27 cellular contexts compared by ENCODE assay signal in genomic region chr10:22097696-22098095, GRCh38.
"Had no signal": no experiment of that assay in that cellular context is flagged by ENCODE, and none has a peak within 500 bp of the region (broad histone marks: within the 10 kb centered on the region; RNA-seq: fewer than 3 reads in every experiment).

No MANE protein-coding gene starts in this region.

- H3K4me3 ChIP-seq: stomach, suprapubic skin, testis, thoracic aorta, thyroid gland, tibial artery, tibial nerve, transverse colon, upper lobe of left lung, upper lobe of right lung, uterus, vagina had no signal

- H3K27me3 Mint-ChIP-seq: stimulated activated naive CD8-positive, alpha-beta T cell treated with anti-CD3 and anti-CD28 coated beads, Interleukin-15, amount 100 ng/mL, for 72 hours; type B pancreatic cell had no signal

- DNase-seq: stimulated activated CD4-positive, alpha-beta T cell treated with anti-CD3 and anti-CD28 coated beads, Interleukin-2, amount 100 ng/mL, for 48 hours; stimulated activated CD4-positive, alpha-beta T cell treated with anti-CD3 and anti-CD28 coated beads, Interleukin-4, amount 100 ng/mL, for 1 hour; stimulated activated CD4-positive, alpha-beta T cell treated with anti-CD3 and anti-CD28 coated beads, Interleukin-4, amount 100 ng/mL, for 24 hours; stimulated activated CD4-positive, alpha-beta T cell treated with anti-CD3 and anti-CD28 coated beads, Interleukin-4, amount 100 ng/mL, for 4 hours; stimulated activated CD8-positive, alpha-beta memory T cell treated with anti-CD3 and anti-CD28 coated beads, Interleukin-4, amount 100 ng/mL, for 48 hours; stimulated activated naive B cell treated with anti-CD40 and anti-IgM and Interleukin-4, amounts not matched to agents 10 μg/mL and 1 μg/mL and 100 μg/mL, for 72 hours; stimulated activated naive CD4-positive, alpha-beta T cell; stimulated activated naive CD4-positive, alpha-beta T cell treated with Interleukin-2 at 50 U/mL for 16 hours; stimulated activated naive CD8-positive, alpha-beta T cell treated with anti-CD3 and anti-CD28 coated beads, Interleukin-15, amount 100 ng/mL, for 72 hours; stimulated activated naive CD8-positive, alpha-beta T cell treated with anti-CD3 and anti-CD28 coated beads, Interleukin-15, Interleukin-2, amounts not matched to agents 100 U/mL and 50 U/mL, for 24 hours; stomach; substantia nigra; testis; thyroid gland; tibial artery; transverse colon; upper lobe of left lung; upper lobe of right lung; uterus had no signal

- H3K36me3 Mint-ChIP-seq: stimulated activated effector memory CD8-positive, alpha-beta T cell treated with anti-CD3 and anti-CD28 coated beads, Interleukin-12 subunit alpha, Interleukin-12 subunit beta, amount 100 ng/mL, for 72 hours; stimulated activated memory B cell treated with anti-CD40 and anti-IgM and Interleukin-4, amounts not matched to agents 10 μg/mL and 1 μg/mL and 100 μg/mL, for 72 hours; stimulated activated naive B cell treated with anti-CD40 and anti-IgM and Interleukin-4, amounts not matched to agents 10 μg/mL and 1 μg/mL and 100 μg/mL, for 72 hours; type B pancreatic cell had no signal

- H3K27ac ChIP-seq: stomach, suprapubic skin, testis, thoracic aorta, thyroid gland, tibial artery, tibial nerve, transverse colon, upper lobe of left lung, upper lobe of right lung, uterus, vagina had no signal

- H3K9me3 ChIP-seq: stomach, suprapubic skin, testis, thoracic aorta, thyroid gland, tibial artery, transverse colon, upper lobe of left lung, upper lobe of right lung, uterus, vagina had no signal

- H3K27me3 ChIP-seq: stomach, suprapubic skin, testis, thyroid gland, tibial artery, tibial nerve, transverse colon, upper lobe of left lung, upper lobe of right lung, uterus, vagina had no signal

- H3K36me3 ChIP-seq: stomach, suprapubic skin, thoracic aorta, thyroid gland, tibial artery, tibial nerve, transverse colon, upper lobe of left lung, upper lobe of right lung, uterus, vagina had no signal

- ATAC-seq: stimulated activated effector memory CD8-positive, alpha-beta T cell treated with anti-CD3 and anti-CD28 coated beads, Interleukin-12 subunit alpha, Interleukin-12 subunit beta, amount 100 ng/mL, for 72 hours; stimulated activated memory B cell treated with anti-CD40 and anti-IgM and Interleukin-4, amounts not matched to agents 10 μg/mL and 1 μg/mL and 100 μg/mL, for 72 hours; stimulated activated naive B cell treated with anti-CD40 and anti-IgM and Interleukin-4, amounts not matched to agents 10 μg/mL and 1 μg/mL and 100 μg/mL, for 72 hours; stimulated activated naive CD8-positive, alpha-beta T cell treated with anti-CD3 and anti-CD28 coated beads, Interleukin-15, amount 100 ng/mL, for 72 hours; stimulated activated naive CD8-positive, alpha-beta T cell treated with anti-CD3 and anti-CD28 coated beads, Interleukin-15, Interleukin-2, amounts not matched to agents 100 U/mL and 50 U/mL, for 24 hours; upper lobe of right lung had no signal

- H3K9me3 Mint-ChIP-seq: stimulated activated effector memory CD8-positive, alpha-beta T cell treated with anti-CD3 and anti-CD28 coated beads, Interleukin-12 subunit alpha, Interleukin-12 subunit beta, amount 100 ng/mL, for 72 hours; stimulated activated memory B cell treated with anti-CD40 and anti-IgM and Interleukin-4, amounts not matched to agents 10 μg/mL and 1 μg/mL and 100 μg/mL, for 72 hours; stimulated activated naive CD8-positive, alpha-beta T cell treated with anti-CD3 and anti-CD28 coated beads, Interleukin-15, amount 100 ng/mL, for 72 hours; stimulated activated naive CD8-positive, alpha-beta T cell treated with anti-CD3 and anti-CD28 coated beads, Interleukin-15, Interleukin-2, amounts not matched to agents 100 ng/mL and 50 ng/mL, for 24 hours had no signal

- H3K4me1 ChIP-seq: stomach, suprapubic skin, testis, tibial artery, tibial nerve, transverse colon, upper lobe of left lung, upper lobe of right lung, uterus, vagina had no signal

- H3K4me3 Mint-ChIP-seq: stimulated activated effector memory CD8-positive, alpha-beta T cell treated with anti-CD3 and anti-CD28 coated beads, Interleukin-12 subunit alpha, Interleukin-12 subunit beta, amount 100 ng/mL, for 72 hours; stimulated activated memory B cell treated with anti-CD40 and anti-IgM and Interleukin-4, amounts not matched to agents 10 μg/mL and 1 μg/mL and 100 μg/mL, for 72 hours; stimulated activated naive B cell treated with anti-CD40 and anti-IgM and Interleukin-4, amounts not matched to agents 10 μg/mL and 1 μg/mL and 100 μg/mL, for 72 hours; stimulated activated naive CD8-positive, alpha-beta T cell treated with anti-CD3 and anti-CD28 coated beads, Interleukin-15, amount 100 ng/mL, for 72 hours; stimulated activated naive CD8-positive, alpha-beta T cell treated with anti-CD3 and anti-CD28 coated beads, Interleukin-15, Interleukin-2, amounts not matched to agents 100 ng/mL and 50 ng/mL, for 24 hours; type B pancreatic cell had no signal

- H3K27ac Mint-ChIP-seq: stimulated activated effector memory CD8-positive, alpha-beta T cell treated with anti-CD3 and anti-CD28 coated beads, Interleukin-12 subunit alpha, Interleukin-12 subunit beta, amount 100 ng/mL, for 72 hours; stimulated activated memory B cell treated with anti-CD40 and anti-IgM and Interleukin-4, amounts not matched to agents 10 μg/mL and 1 μg/mL and 100 μg/mL, for 72 hours; stimulated activated naive B cell treated with anti-CD40 and anti-IgM and Interleukin-4, amounts not matched to agents 10 μg/mL and 1 μg/mL and 100 μg/mL, for 72 hours; stimulated activated naive CD8-positive, alpha-beta T cell treated with anti-CD3 and anti-CD28 coated beads, Interleukin-15, Interleukin-2, amounts not matched to agents 100 ng/mL and 50 ng/mL, for 24 hours; type B pancreatic cell had no signal

- H3K4me1 Mint-ChIP-seq: stimulated activated effector memory CD8-positive, alpha-beta T cell treated with anti-CD3 and anti-CD28 coated beads, Interleukin-12 subunit alpha, Interleukin-12 subunit beta, amount 100 ng/mL, for 72 hours; stimulated activated memory B cell treated with anti-CD40 and anti-IgM and Interleukin-4, amounts not matched to agents 10 μg/mL and 1 μg/mL and 100 μg/mL, for 72 hours; stimulated activated naive CD8-positive, alpha-beta T cell treated with anti-CD3 and anti-CD28 coated beads, Interleukin-15, amount 100 ng/mL, for 72 hours had no signal
